12 cellular contexts compared by ENCODE assay signal in genomic region chr17:31309525-31309924, GRCh38. TPM values are rescaled to one million over a fixed set of nuclear protein-coding genes. Genes with fewer than 3 reads are reported as not detected.
DNase-seq lines count a peak whose midpoint lies in the region; ATAC-seq, FAIRE-seq and TF ChIP-seq lines count a peak whose summit lies in the region.
"Had no signal": no experiment of that assay in that cellular context is flagged by ENCODE, and none has a peak within 500 bp of the region (broad histone marks: within the 10 kb centered on the region; RNA-seq: fewer than 3 reads in every experiment).

No MANE protein-coding gene starts in this region.

- H3K4me1 ChIP-seq in kidney (ENCODE audit: control insufficient read depth in 1 of 2, insufficient read depth in 1 of 2, low read depth in 1 of 2, low read length in 2 of 2) (no peaks in the 10 kb centered on the region), endodermal cell (ENCODE audit: control insufficient read depth, insufficient read depth, low read length) (no peaks in the 10 kb centered on the region)
- H3K4me1 ChIP-seq: HAP-1 had no signal

- ATAC-seq in naive thymus-derived CD8-positive, alpha-beta T cell: peak in 1 of 2 donors; percentile 26
- ATAC-seq in HG03469 (IDR thresholded peaks at IDR 0.05; ENCODE audit: unreplicated experiment): no peak

- peak overlapping the region; percentile 84 for H3K4me3 Mint-ChIP-seq in activated T-helper 1 cell treated with anti-CD3 and anti-CD28 coated beads, Interleukin-12 subunit alpha, Interleukin-12 subunit beta, Interleukin-2, Interleukin-4 antibody, amounts not matched to agents 30 ng/mL and 10 ng/mL and 1 ng/mL, durations not matched to agents 14 hours and 24 hours and 36 hours
- H3K4me3 Mint-ChIP-seq in naive thymus-derived CD8-positive, alpha-beta T cell: peak overlapping the region; percentile 79 to 98 (median 94)
- no peak overlapping the region for H3K4me3 Mint-ChIP-seq in endodermal cell

- H3K4me3 ChIP-seq in Jurkat, Clone E6-1 (ENCODE audit: low read length): peak overlapping the region; percentile 60; the same call in 1 of the 2 replicates
- no peak overlapping the region for H3K4me3 ChIP-seq in kidney (ENCODE audit: low read length in 2 of 2)
- H3K4me3 ChIP-seq in endodermal cell (ENCODE audit: low read length): no peak overlapping the region
- H3K4me3 ChIP-seq: HAP-1 had no signal

- POLR2A ChIA-PET in naive thymus-derived CD8-positive, alpha-beta T cell (lab: Charles Lee): interaction anchor here (0.9 to 5.0 kb wide), 3 partner anchors 11 to 93 kb away, joined by 3 to 90 read pairs (median 5); partner anchors contain the start of gene EVI2A

- no peaks in the 10 kb centered on the region for H3K36me3 ChIP-seq in kidney (ENCODE audit: control insufficient read depth in 1 of 2, insufficient read depth in 2 of 2, low read length in 2 of 2)
- peaks cover 10% of the 10 kb centered on the region for H3K36me3 ChIP-seq in endodermal cell (ENCODE audit: control insufficient read depth, insufficient read depth, low read length)
- H3K36me3 ChIP-seq: HAP-1 had no signal

- peaks cover 69% of the 10 kb centered on the region for H3K4me1 Mint-ChIP-seq in activated T-helper 1 cell treated with anti-CD3 and anti-CD28 coated beads, Interleukin-12 subunit alpha, Interleukin-12 subunit beta, Interleukin-2, Interleukin-4 antibody, amounts not matched to agents 30 ng/mL and 10 ng/mL and 1 ng/mL, durations not matched to agents 14 hours and 24 hours and 36 hours (ENCODE audit: low read depth)
- peaks cover 18 to 69% (median 59%) of the 10 kb centered on the region in 4 donors for H3K4me1 Mint-ChIP-seq in naive thymus-derived CD8-positive, alpha-beta T cell
- H3K4me1 Mint-ChIP-seq in endodermal cell: no peaks in the 10 kb centered on the region

- TF ChIP-seq CTCF in GM10266 (IDR thresholded peaks at IDR 0.05; ENCODE audit: control insufficient read depth, insufficient read depth, low read depth, missing control alignments): no peak
- no peak for TF ChIP-seq CTCF in kidney (IDR thresholded peaks at IDR 0.05; ENCODE audit: borderline replicate concordance, extremely low read depth, insufficient read depth)
- TF ChIP-seq CTCF in endodermal cell (conservative IDR thresholded peaks at IDR 0.05): no peak

- no peaks in the 10 kb centered on the region for H3K27me3 ChIP-seq in endodermal cell (ENCODE audit: control insufficient read depth, insufficient read depth, low read length, poor library complexity, severe bottlenecking)

- peak overlapping the region; percentile 94 for H3K27ac Mint-ChIP-seq in activated T-helper 1 cell treated with anti-CD3 and anti-CD28 coated beads, Interleukin-12 subunit alpha, Interleukin-12 subunit beta, Interleukin-2, Interleukin-4 antibody, amounts not matched to agents 30 ng/mL and 10 ng/mL and 1 ng/mL, durations not matched to agents 14 hours and 24 hours and 36 hours
- H3K27ac Mint-ChIP-seq in naive thymus-derived CD8-positive, alpha-beta T cell: peak overlapping the region; percentile 94 to 99 (median 98)
- no peak overlapping the region for H3K27ac Mint-ChIP-seq in endodermal cell

- no peak for FAIRE-seq in kidney (lab: Jason Lieb, UNC)

- H3K27ac ChIP-seq in kidney (ENCODE audit: low read depth in 2 of 2, low read length in 2 of 2) (no peak overlapping the region), endodermal cell (ENCODE audit: low read depth, low read length) (no peak overlapping the region)

- H3K9ac ChIP-seq in kidney (ENCODE audit: low read length in 2 of 2) (no peak overlapping the region), endodermal cell (ENCODE audit: extremely low read depth, low read length, poor library complexity, severe bottlenecking) (no peak overlapping the region)

- intact Hi-C loops in activated T-helper 1 cell treated with anti-CD3 and anti-CD28 coated beads, Interleukin-12 subunit alpha, Interleukin-12 subunit beta, Interleukin-2, Interleukin-4 antibody, amounts not matched to agents 30 ng/mL and 10 ng/mL and 1 ng/mL, durations not matched to agents 14 hours and 24 hours and 36 hours (cut with micrococcal nuclease): loop anchor here (5.0 kb wide), 1 partner anchor 337 kb away; the partner anchor contains the start of gene RNF135
- intact Hi-C loops in kidney (cut with DNase I): no loop called here

- peaks cover 32% of the 10 kb centered on the region for H3K36me3 Mint-ChIP-seq in activated T-helper 1 cell treated with anti-CD3 and anti-CD28 coated beads, Interleukin-12 subunit alpha, Interleukin-12 subunit beta, Interleukin-2, Interleukin-4 antibody, amounts not matched to agents 30 ng/mL and 10 ng/mL and 1 ng/mL, durations not matched to agents 14 hours and 24 hours and 36 hours (ENCODE audit: low read depth)
- peaks cover 12 to 24% (median 18%) of the 10 kb centered on the region in 3 donors for H3K36me3 Mint-ChIP-seq in naive thymus-derived CD8-positive, alpha-beta T cell
- peaks cover 4% of the 10 kb centered on the region for H3K36me3 Mint-ChIP-seq in endodermal cell (ENCODE audit: low read depth)

- H3K9me3 Mint-ChIP-seq in activated T-helper 1 cell treated with anti-CD3 and anti-CD28 coated beads, Interleukin-12 subunit alpha, Interleukin-12 subunit beta, Interleukin-2, Interleukin-4 antibody, amounts not matched to agents 30 ng/mL and 10 ng/mL and 1 ng/mL, durations not matched to agents 14 hours and 24 hours and 36 hours: peaks cover 3% of the 10 kb centered on the region
- H3K9me3 Mint-ChIP-seq in naive thymus-derived CD8-positive, alpha-beta T cell: peaks cover 0 to 9% (median 4%) of the 10 kb centered on the region in 9 donors
- no peaks in the 10 kb centered on the region for H3K9me3 Mint-ChIP-seq in endodermal cell

- DNase-seq in GM10266 (ENCODE audit: extremely low spot score): peak; percentile 43
- peak; percentile 27 for DNase-seq in Jurkat, Clone E6-1 (ENCODE audit: low read depth, low spot score)
- no peak for DNase-seq in activated T-helper 1 cell treated with anti-CD3 and anti-CD28 coated beads, Interleukin-12 subunit alpha, Interleukin-12 subunit beta, Interleukin-2, Interleukin-4 antibody, amounts not matched to agents 30 ng/mL and 10 ng/mL and 1 ng/mL, durations not matched to agents 14 hours and 24 hours and 36 hours (ENCODE audit: low spot score)
- peak in 3 of 10 donors; percentile 47 to 52 (median 48) for DNase-seq in naive thymus-derived CD8-positive, alpha-beta T cell
- DNase-seq in kidney: no peak
- DNase-seq in endodermal cell: no peak
- no peak for DNase-seq in kidney glomerular epithelial cell (lab: John Stamatoyannopoulos, UW)
- DNase-seq: IMR-90, midbrain, SHP77 treated with DMSO at 0.1 percent for 48 hours had no signal

- WGBS in endodermal cell (ENCODE audit: insufficient coverage in 1 of 2, insufficient read length in 1 of 2), 2 experiments: 90 to 100% methylated on average over 1 to 2 of the region's 2 CpGs

- no peaks in the 10 kb centered on the region for H3K27me3 Mint-ChIP-seq in activated T-helper 1 cell treated with anti-CD3 and anti-CD28 coated beads, Interleukin-12 subunit alpha, Interleukin-12 subunit beta, Interleukin-2, Interleukin-4 antibody, amounts not matched to agents 30 ng/mL and 10 ng/mL and 1 ng/mL, durations not matched to agents 14 hours and 24 hours and 36 hours (ENCODE audit: insufficient read depth)
- no peaks in the 10 kb centered on the region for H3K27me3 Mint-ChIP-seq in naive thymus-derived CD8-positive, alpha-beta T cell
- no peaks in the 10 kb centered on the region for H3K27me3 Mint-ChIP-seq in endodermal cell (ENCODE audit: insufficient read depth)

- H3K9me3 ChIP-seq in kidney (ENCODE audit: control insufficient read depth in 1 of 2, low read length in 2 of 2): no peaks in the 10 kb centered on the region
- H3K9me3 ChIP-seq in endodermal cell (ENCODE audit: control insufficient read depth, low read length): no peaks in the 10 kb centered on the region
- H3K9me3 ChIP-seq: HAP-1 had no signal

RNA-seq across cellular contexts. Expression of gene EVI2B, which starts 4.3 kb away (rescaled TPM):
- polyA plus RNA-seq in Jurkat, Clone E6-1 (2012; ENCODE audit: insufficient read depth, insufficient read length): 22.8 TPM
- 21.7 and 25.1 TPM in 2 replicates for total RNA-seq in activated T-helper 1 cell treated with anti-CD3 and anti-CD28 coated beads, Interleukin-12 subunit alpha, Interleukin-12 subunit beta, Interleukin-2, Interleukin-4 antibody, amounts not matched to agents 30 ng/mL and 10 ng/mL and 1 ng/mL, durations not matched to agents 14 hours and 24 hours and 36 hours
- total RNA-seq in naive thymus-derived CD8-positive, alpha-beta T cell: 100 to 1,000 TPM; 146 to 159 TPM
- 10 to 100 TPM; 69.5 to 82.1 (median 79.7) TPM for polyA plus RNA-seq in naive thymus-derived CD8-positive, alpha-beta T cell
- total RNA-seq in kidney: 16.5 TPM
- polyA plus RNA-seq in kidney (ENCODE audit: insufficient read depth, low read depth, low replicate concordance): 2.0 TPM
- total RNA-seq in endodermal cell: not detected
- polyA plus RNA-seq in endodermal cell (2013, experiment 1 of 2): not detected
- polyA plus RNA-seq in endodermal cell (2013, experiment 2 of 2): not detected

RNA-seq across cellular contexts. Expression of gene EVI2A, which starts 11.9 kb away (rescaled TPM):
- polyA plus RNA-seq in Jurkat, Clone E6-1 (2012; ENCODE audit: insufficient read depth, insufficient read length): 20.6 TPM
- 46.3 and 47.9 TPM in 2 replicates for total RNA-seq in activated T-helper 1 cell treated with anti-CD3 and anti-CD28 coated beads, Interleukin-12 subunit alpha, Interleukin-12 subunit beta, Interleukin-2, Interleukin-4 antibody, amounts not matched to agents 30 ng/mL and 10 ng/mL and 1 ng/mL, durations not matched to agents 14 hours and 24 hours and 36 hours
- total RNA-seq in naive thymus-derived CD8-positive, alpha-beta T cell: 100 to 1,000 TPM; 113 to 119 TPM
- 10 to 100 TPM; 44.3 to 57.0 (median 53.3) TPM for polyA plus RNA-seq in naive thymus-derived CD8-positive, alpha-beta T cell
- total RNA-seq in kidney (10.8 TPM), endodermal cell (not detected)
- polyA plus RNA-seq in kidney (ENCODE audit: insufficient read depth, low read depth, low replicate concordance): 1.3 TPM
- not detected for polyA plus RNA-seq in endodermal cell (2013, experiment 1 of 2)
- not detected for polyA plus RNA-seq in endodermal cell (2013, experiment 2 of 2)

RNA-seq across cellular contexts. Expression of gene OMG, which starts 12.5 kb away (rescaled TPM):
- polyA plus RNA-seq in Jurkat, Clone E6-1 (2012; ENCODE audit: insufficient read depth, insufficient read length): 0.44 TPM
- 0.10 TPM in 2 replicates for total RNA-seq in activated T-helper 1 cell treated with anti-CD3 and anti-CD28 coated beads, Interleukin-12 subunit alpha, Interleukin-12 subunit beta, Interleukin-2, Interleukin-4 antibody, amounts not matched to agents 30 ng/mL and 10 ng/mL and 1 ng/mL, durations not matched to agents 14 hours and 24 hours and 36 hours
- total RNA-seq in naive thymus-derived CD8-positive, alpha-beta T cell: 1 to 10 TPM in 1 of 2 experiments, under 1 TPM in 1; 0.70 to 1.3 TPM
- polyA plus RNA-seq in naive thymus-derived CD8-positive, alpha-beta T cell: not detected
- total RNA-seq in kidney (not detected), endodermal cell (not detected)
- not detected for polyA plus RNA-seq in kidney (ENCODE audit: insufficient read depth, low read depth, low replicate concordance)
- polyA plus RNA-seq in endodermal cell (2013, experiment 1 of 2): not detected
- polyA plus RNA-seq in endodermal cell (2013, experiment 2 of 2): not detected
- polyA plus RNA-seq: IMR-90 had no signal

Comparison
In these comparisons a context has a peak if more than half of its experiments do, and no peak if none do; other contexts are left out.
1. DNase-seq: peak in GM10266 (single experiment) and Jurkat, Clone E6-1 (single experiment); none in activated T-helper 1 cell treated with anti-CD3 and anti-CD28 coated beads, Interleukin-12 subunit alpha, Interleukin-12 subunit beta, Interleukin-2, Interleukin-4 antibody, amounts not matched to agents 30 ng/mL and 10 ng/mL and 1 ng/mL, durations not matched to agents 14 hours and 24 hours and 36 hours (single experiment), kidney (single experiment), endodermal cell (single experiment) and kidney glomerular epithelial cell (single experiment).
2. RNA of gene EVI2B, which starts 4.3 kb away (total RNA-seq): 146 to 159 TPM in naive thymus-derived CD8-positive, alpha-beta T cell, 21.7 to 25.1 TPM in activated T-helper 1 cell treated with anti-CD3 and anti-CD28 coated beads, Interleukin-12 subunit alpha, Interleukin-12 subunit beta, Interleukin-2, Interleukin-4 antibody, amounts not matched to agents 30 ng/mL and 10 ng/mL and 1 ng/mL, durations not matched to agents 14 hours and 24 hours and 36 hours and 16.5 TPM in kidney (single experiment); not detected in endodermal cell; every median in the first group is over 10 times any median in the second.
3. RNA of gene EVI2A, which starts 11.9 kb away (total RNA-seq): 113 to 119 TPM in naive thymus-derived CD8-positive, alpha-beta T cell, 46.3 to 47.9 TPM in activated T-helper 1 cell treated with anti-CD3 and anti-CD28 coated beads, Interleukin-12 subunit alpha, Interleukin-12 subunit beta, Interleukin-2, Interleukin-4 antibody, amounts not matched to agents 30 ng/mL and 10 ng/mL and 1 ng/mL, durations not matched to agents 14 hours and 24 hours and 36 hours and 10.8 TPM in kidney (single experiment); not detected in endodermal cell; every median in the first group is over 10 times any median in the second.